ENCODE assay signal across 9 cellular contexts in genomic region chr19:36116344-36116637, GRCh38. TPM values are rescaled to one million over a fixed set of nuclear protein-coding genes. Genes with fewer than 3 reads are reported as not detected.
A peak's percentile ranks its signal among the peaks of the same experiment; 100 is the strongest.
DNase-seq lines count a peak whose midpoint lies in the region; ATAC-seq and FAIRE-seq lines count a peak whose summit lies in the region.
"Had no signal": no experiment of that assay in that cellular context is flagged by ENCODE, and none has a peak within 500 bp of the region (broad histone marks: within the 10 kb centered on the region; RNA-seq: fewer than 3 reads in every experiment).

No MANE protein-coding gene starts in this region.

- CTCF ChIA-PET in activated CD4-positive, alpha-beta T cell treated with anti-CD3 and anti-CD28 coated beads, Interleukin-2, amount 10 ng/mL, durations not matched to agents 7 days and 5 days (lab: Charles Lee): interaction anchor here (0.5 to 7.3 kb wide), 3 partner anchors 10 to 36 kb away, joined by 3 to 47 read pairs (median 3); no protein-coding TSS in a partner anchor

- H3K9me3 Mint-ChIP-seq in activated CD4-positive, alpha-beta T cell treated with anti-CD3 and anti-CD28 coated beads, Interleukin-2, amount 10 ng/mL, durations not matched to agents 7 days and 5 days: no peaks in the 10 kb centered on the region
- H3K9me3 Mint-ChIP-seq in activated naive CD4-positive, alpha-beta T cell treated with anti-CD3 and anti-CD28 coated beads, Interleukin-2, amount 50 U/mL, for 72 hours: no peaks in the 10 kb centered on the region

- peaks cover 10% of the 10 kb centered on the region; the same call in 1 of the 2 replicates for H3K4me1 ChIP-seq in iPS-20b (ENCODE audit: insufficient read depth, low read length)

- no peaks in the 10 kb centered on the region for H3K9me3 ChIP-seq in iPS-20b (ENCODE audit: insufficient read depth, low read depth, low read length)

- ATAC-seq in activated naive CD4-positive, alpha-beta T cell treated with anti-CD3 and anti-CD28 coated beads, Interleukin-2, amount 50 U/mL, for 72 hours: no peak

- H3K4me3 ChIP-seq in iPS-20b (ENCODE audit: low read length): peak overlapping the region; percentile 94

- H3K27ac Mint-ChIP-seq in activated CD4-positive, alpha-beta T cell treated with anti-CD3 and anti-CD28 coated beads, Interleukin-2, amount 10 ng/mL, durations not matched to agents 7 days and 5 days: peak overlapping the region; percentile 95
- H3K27ac Mint-ChIP-seq in activated naive CD4-positive, alpha-beta T cell treated with anti-CD3 and anti-CD28 coated beads, Interleukin-2, amount 50 U/mL, for 72 hours: peak overlapping the region; percentile 68 to 92

- H3K4me1 Mint-ChIP-seq in activated CD4-positive, alpha-beta T cell treated with anti-CD3 and anti-CD28 coated beads, Interleukin-2, amount 10 ng/mL, durations not matched to agents 7 days and 5 days: peaks cover 43% of the 10 kb centered on the region

- peaks cover 53% of the 10 kb centered on the region for H3K36me3 ChIP-seq in iPS-20b (ENCODE audit: insufficient read depth, low read depth, low read length)

- H3K36me3 Mint-ChIP-seq in activated CD4-positive, alpha-beta T cell treated with anti-CD3 and anti-CD28 coated beads, Interleukin-2, amount 10 ng/mL, durations not matched to agents 7 days and 5 days (ENCODE audit: low read depth): peaks cover 36% of the 10 kb centered on the region
- peaks cover 20 to 23% of the 10 kb centered on the region in 2 donors for H3K36me3 Mint-ChIP-seq in activated naive CD4-positive, alpha-beta T cell treated with anti-CD3 and anti-CD28 coated beads, Interleukin-2, amount 50 U/mL, for 72 hours

- FAIRE-seq in RCC 7860 (lab: Jason Lieb, UNC): no peak

- H3K9ac ChIP-seq in iPS-20b (ENCODE audit: low read depth, low read length): peak overlapping the region; percentile 79; the same call in 1 of the 2 replicates

- H3K4me3 Mint-ChIP-seq in activated CD4-positive, alpha-beta T cell treated with anti-CD3 and anti-CD28 coated beads, Interleukin-2, amount 10 ng/mL, durations not matched to agents 7 days and 5 days: peak overlapping the region; percentile 98

- POLR2A ChIA-PET in activated CD4-positive, alpha-beta T cell treated with anti-CD3 and anti-CD28 coated beads, Interleukin-2, amount 10 ng/mL, durations not matched to agents 7 days and 5 days (lab: Charles Lee): no interaction called here

- H3K27ac ChIP-seq in iPS-20b (ENCODE audit: low read length) (no peak overlapping the region), substantia nigra (ENCODE audit: low read depth, low read length, poor library complexity, severe bottlenecking) (peak overlapping the region; percentile 95)

- H3K27me3 Mint-ChIP-seq in activated CD4-positive, alpha-beta T cell treated with anti-CD3 and anti-CD28 coated beads, Interleukin-2, amount 10 ng/mL, durations not matched to agents 7 days and 5 days: no peaks in the 10 kb centered on the region

- no peaks in the 10 kb centered on the region for H3K27me3 ChIP-seq in iPS-20b (ENCODE audit: insufficient read depth, low read length)

- DNase-seq in activated CD4-positive, alpha-beta T cell treated with anti-CD3 and anti-CD28 coated beads, Interleukin-2, amount 10 ng/mL, durations not matched to agents 7 days and 5 days: no peak
- DNase-seq in activated CD4-positive, alpha-beta T cell treated with anti-CD3 and anti-CD28 coated beads, Interleukin-2, amount 50 U/mL, for 4 hours: no peak
- DNase-seq in activated naive CD4-positive, alpha-beta T cell treated with anti-CD3 and anti-CD28 coated beads, Interleukin-2, amount 50 U/mL, for 72 hours (ENCODE audit: low spot score in 2 of 2): no peak
- DNase-seq in substantia nigra (lab: John Stamatoyannopoulos, UW): no peak
- no peak for DNase-seq in NCI-H146 treated with DMSO at 0.1 percent for 48 hours (lab: John Stamatoyannopoulos, UW; ENCODE audit: unreplicated experiment)
- no peak for DNase-seq in RCC 7860 (ENCODE audit: low spot score)
- DNase-seq in cerebellar nuclear complex (lab: John Stamatoyannopoulos, UW): no peak

RNA-seq across cellular contexts. Expression of gene TBCB, which starts 1.0 kb away (rescaled TPM):
- 100 to 1,000 TPM; 195 to 197 TPM for total RNA-seq in activated CD4-positive, alpha-beta T cell treated with anti-CD3 and anti-CD28 coated beads, Interleukin-2, amount 10 ng/mL, durations not matched to agents 7 days and 5 days
- total RNA-seq in activated naive CD4-positive, alpha-beta T cell treated with anti-CD3 and anti-CD28 coated beads, Interleukin-2, amount 50 U/mL, for 72 hours: 100 to 1,000 TPM in 1 of 2 donors, 10 to 100 TPM in 1; 94.4 to 107 TPM

RNA-seq across cellular contexts. Expression of gene POLR2I, which starts 1.6 kb away (rescaled TPM):
- total RNA-seq in activated CD4-positive, alpha-beta T cell treated with anti-CD3 and anti-CD28 coated beads, Interleukin-2, amount 10 ng/mL, durations not matched to agents 7 days and 5 days: 10 to 100 TPM; 51.2 to 56.4 TPM
- 10 to 100 TPM; 39.1 to 66.3 TPM for total RNA-seq in activated naive CD4-positive, alpha-beta T cell treated with anti-CD3 and anti-CD28 coated beads, Interleukin-2, amount 50 U/mL, for 72 hours

RNA-seq across cellular contexts. Expression of gene OVOL3, which starts 5.3 kb away (rescaled TPM):
- total RNA-seq in activated CD4-positive, alpha-beta T cell treated with anti-CD3 and anti-CD28 coated beads, Interleukin-2, amount 10 ng/mL, durations not matched to agents 7 days and 5 days: not detected
- total RNA-seq in activated naive CD4-positive, alpha-beta T cell treated with anti-CD3 and anti-CD28 coated beads, Interleukin-2, amount 50 U/mL, for 72 hours: not detected
- total RNA-seq: T-helper 1 cell treated with Interleukin-12 subunit alpha and Interleukin-12 subunit beta and Interleukin-4 antibody, amounts not matched to agents 30 ng/mL and 1 ng/mL, for 36 hours had no signal

RNA-seq across cellular contexts. Expression of gene CAPNS1, which starts 23.6 kb away (rescaled TPM):
- 100 to 1,000 TPM; 449 to 519 TPM for total RNA-seq in activated CD4-positive, alpha-beta T cell treated with anti-CD3 and anti-CD28 coated beads, Interleukin-2, amount 10 ng/mL, durations not matched to agents 7 days and 5 days
- 100 to 1,000 TPM; 234 to 377 TPM for total RNA-seq in activated naive CD4-positive, alpha-beta T cell treated with anti-CD3 and anti-CD28 coated beads, Interleukin-2, amount 50 U/mL, for 72 hours

RNA-seq across cellular contexts. Expression of gene COX7A1, which starts 36.0 kb away (rescaled TPM):
- total RNA-seq in activated CD4-positive, alpha-beta T cell treated with anti-CD3 and anti-CD28 coated beads, Interleukin-2, amount 10 ng/mL, durations not matched to agents 7 days and 5 days: not detected
- not detected for total RNA-seq in activated naive CD4-positive, alpha-beta T cell treated with anti-CD3 and anti-CD28 coated beads, Interleukin-2, amount 50 U/mL, for 72 hours
- total RNA-seq: T-helper 1 cell treated with Interleukin-12 subunit alpha and Interleukin-12 subunit beta and Interleukin-4 antibody, amounts not matched to agents 30 ng/mL and 1 ng/mL, for 36 hours had no signal
